ENCODE assay signal across 22 cellular contexts in the genomic region with DNA sequence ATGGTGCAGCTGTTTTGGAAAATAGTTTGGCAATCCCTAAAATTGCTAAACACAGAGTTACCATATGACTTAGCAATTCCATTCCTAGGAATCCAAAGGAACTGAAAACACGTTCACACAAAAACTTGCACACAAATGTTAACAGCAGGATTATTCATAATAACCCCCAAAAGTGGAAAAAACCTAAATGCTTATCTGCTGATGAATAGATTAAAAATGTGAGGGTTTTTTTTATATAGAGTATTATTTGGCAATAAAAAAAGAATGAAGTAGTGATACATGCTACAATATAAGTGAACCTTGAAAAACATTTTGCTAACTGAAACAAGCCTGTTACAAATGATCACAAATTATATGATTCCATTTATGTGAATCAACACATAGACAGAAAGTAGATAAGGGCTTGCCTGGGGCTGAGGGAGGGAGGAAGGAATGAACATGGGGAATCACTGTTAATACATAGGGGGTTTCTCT. TPM values are rescaled to one million over a fixed set of nuclear protein-coding genes. Genes with fewer than 3 reads are reported as not detected.
DNase-seq lines count a peak whose midpoint lies in the region; ATAC-seq, FAIRE-seq and TF ChIP-seq lines count a peak whose summit lies in the region.
"Had no signal": no experiment of that assay in that cellular context is flagged by ENCODE, and none has a peak within 500 bp of the region (broad histone marks: within the 10 kb centered on the region; RNA-seq: fewer than 3 reads in every experiment).

No MANE protein-coding gene starts in this region.

- no peak for TF ChIP-seq POLR2A in H54 (IDR thresholded peaks at IDR 0.05; ENCODE audit: low read depth, low read length)

- TF ChIP-seq CTCF in AG04449 (IDR thresholded peaks at IDR 0.05; ENCODE audit: insufficient read depth, low read length, missing control alignments) (no peak), foreskin fibroblast (IDR thresholded peaks at IDR 0.05; ENCODE audit: low read depth, low read length) (no peak)

- peak; percentile 50 for FAIRE-seq in H54 (lab: Jason Lieb, UNC)
- FAIRE-seq: A549, frontal cortex, GM19239 had no signal

- CTCF ChIA-PET in AG04449 (lab: Yijun Ruan, JAX), result no interaction called here

- DNase-seq in AG04449 (ENCODE audit: low read depth, low spot score), result peak; percentile 78
- no peak for DNase-seq in H54 (ENCODE audit: insufficient read length, low spot score)
- DNase-seq in amniotic epithelial cell (ENCODE audit: low read depth), result peak; percentile 61
- peak; percentile 30 to 63 for DNase-seq in foreskin fibroblast
- no peak for DNase-seq in NCI-H146 treated with DMSO at 0.1 percent for 48 hours (lab: John Stamatoyannopoulos, UW; ENCODE audit: unreplicated experiment)
- no peak for DNase-seq in NCI-H82 (lab: John Stamatoyannopoulos, UW)
- DNase-seq: activated CD4-positive, CD25-positive, alpha-beta regulatory T cell; activated naive CD8-positive, alpha-beta T cell treated with anti-CD3 and anti-CD28 coated beads for 36 hours; caudate nucleus; effector memory CD8-positive, alpha-beta T cell; left colon; NCI-H1092 treated with DMSO at 0.1 percent for 48 hours; NCI-H69; OCI-M1 had no signal

- H3K4me3 ChIP-seq in AG04449 (ENCODE audit: low read depth, low read length), result no peak overlapping the region
- no peak overlapping the region for H3K4me3 ChIP-seq in foreskin fibroblast (ENCODE audit: low read depth in 1 of 2, low read length in 2 of 2)
- H3K4me3 ChIP-seq: A549, neural progenitor cell, thoracic aorta had no signal

- POLR2A ChIA-PET in AG04449 (lab: Yijun Ruan, JAX), result no interaction called here

- no peak for ATAC-seq in esophagus mucosa
- no peak for ATAC-seq in GM18907 (IDR thresholded peaks at IDR 0.05; ENCODE audit: unreplicated experiment)
- ATAC-seq: A549; effector memory CD8-positive, alpha-beta T cell; HCT116; left colon had no signal

RNA-seq across cellular contexts. Expression of gene TRIO, which starts 45.1 kb away (rescaled TPM):
- total RNA-seq in esophagus mucosa, result 42.0 TPM

Comparison
In these comparisons a context has a peak if more than half of its experiments do, and no peak if none do; other contexts are left out.
1. DNase-seq: peak in AG04449 (single experiment), amniotic epithelial cell (single experiment) and foreskin fibroblast (2 of 2); none in H54 (single experiment), NCI-H146 treated with DMSO at 0.1 percent for 48 hours (single experiment) and NCI-H82 (single experiment).